In genomic region chr7:6590645-6591110, GRCh38 we compare ENCODE assay signal across 9 cellular contexts. TPM values are rescaled to one million over a fixed set of nuclear protein-coding genes. Genes with fewer than 3 reads are reported as not detected.
DNase-seq lines count a peak whose midpoint lies in the region; ATAC-seq and TF ChIP-seq lines count a peak whose summit lies in the region.
"Had no signal": no experiment of that assay in that cellular context is flagged by ENCODE, and none has a peak within 500 bp of the region (broad histone marks: within the 10 kb centered on the region; RNA-seq: fewer than 3 reads in every experiment).

No MANE protein-coding gene starts in this region.

- CTCF ChIA-PET in RWPE1 (lab: Yijun Ruan, JAX) = interaction anchor here (0.5 to 1.7 kb wide), 5 partner anchors 10 to 1170 kb away, joined by 3 to 12 read pairs (median 6); partner anchors contain the start of gene ZDHHC4

- H3K4me1 ChIP-seq in esophagus (ENCODE audit: control insufficient read depth in 2 of 2, insufficient read depth in 2 of 2, low read length in 1 of 2) (peaks cover 0 to 4% of the 10 kb centered on the region in 2 donors), ovary (ENCODE audit: insufficient read depth) (no peaks in the 10 kb centered on the region)

- TF ChIP-seq CTCF in CD14-positive monocyte (IDR thresholded peaks at IDR 0.05) = no peak
- no peak for TF ChIP-seq CTCF in RWPE1 (conservative IDR thresholded peaks at IDR 0.05; ENCODE audit: low read depth)
- TF ChIP-seq CTCF in ovary (IDR thresholded peaks at IDR 0.05) = no peak

- POLR2A ChIA-PET in RWPE1 (lab: Yijun Ruan, JAX; ENCODE audit: low non-redundant PET) = interaction anchor here (1.0 kb wide), 1 partner anchor 9 kb away, joined by 4 read pairs; no protein-coding TSS in a partner anchor

- H3K27ac ChIP-seq in RWPE1 (peak overlapping the region; percentile 84), esophagus (ENCODE audit: low read depth in 2 of 2, low read length in 1 of 2) (peak overlapping the region; percentile 89 to 94), ovary (peak overlapping the region; percentile 68 to 70)

- H3K4me3 ChIP-seq in esophagus (ENCODE audit: low read depth in 1 of 2, low read length in 2 of 2) (peak overlapping the region; percentile 82 to 89), ovary (peak overlapping the region; percentile 80)

- peaks cover 15% of the 10 kb centered on the region for H3K4me1 Mint-ChIP-seq in CD14-positive monocyte

- H3K36me3 ChIP-seq in esophagus (ENCODE audit: control insufficient read depth in 2 of 2, insufficient read depth in 2 of 2, low read length in 1 of 2) (peaks cover 0 to 19% of the 10 kb centered on the region in 2 donors), ovary (no peaks in the 10 kb centered on the region)

- 6 to 8% methylated on average over 10 of the region's 10 CpGs for WGBS in esophagus, 2 donors
- WGBS in ovary, 3 donors = 5 to 6% (median 5%) methylated on average over 10 of the region's 10 CpGs

- no peaks in the 10 kb centered on the region for H3K27me3 Mint-ChIP-seq in CD14-positive monocyte (ENCODE audit: low read depth in 3 of 3)

- H3K27ac Mint-ChIP-seq in CD14-positive monocyte = peak overlapping the region; percentile 44 to 88 (median 80)

- no peaks in the 10 kb centered on the region for H3K9me3 Mint-ChIP-seq in CD14-positive monocyte

- TF ChIP-seq POLR2A in ovary (IDR thresholded peaks at IDR 0.05) = no peak

- no peaks in the 10 kb centered on the region for H3K9me3 ChIP-seq in esophagus (ENCODE audit: control insufficient read depth in 2 of 2, insufficient read depth in 1 of 2, low read depth in 1 of 2, low read length in 1 of 2)
- H3K9me3 ChIP-seq in ovary = no peaks in the 10 kb centered on the region

- peak overlapping the region; percentile 79 to 88 for H3K4me3 Mint-ChIP-seq in CD14-positive monocyte

- no peak for TF ChIP-seq EP300 in ovary (IDR thresholded peaks at IDR 0.05)

- peak; percentile 29 for ATAC-seq in GM21619 (IDR thresholded peaks at IDR 0.05; ENCODE audit: unreplicated experiment)
- no peak for ATAC-seq in HG03565 (IDR thresholded peaks at IDR 0.05; ENCODE audit: unreplicated experiment)
- no peak for ATAC-seq in GM21360 (IDR thresholded peaks at IDR 0.05; ENCODE audit: unreplicated experiment)

- peaks cover 51 to 73% of the 10 kb centered on the region in 2 donors for H3K36me3 Mint-ChIP-seq in CD14-positive monocyte

- DNase-seq in CD14-positive monocyte (ENCODE audit: low spot score) (no peak), RWPE1 (ENCODE audit: low spot score) (no peak), ovary (no peak), EL (no peak)

- intact Hi-C loops in CD14-positive monocyte (cut with micrococcal nuclease) = loop anchor here (5.0 to 10.0 kb wide), 2 partner anchors 114 to 137 kb away; partner anchors contain the start of gene ZNF12 (in 1 of the 2)
- intact Hi-C loops in ovary (cut with DNase I) = no loop called here

- H3K27me3 ChIP-seq in esophagus (ENCODE audit: control insufficient read depth in 1 of 2, insufficient read depth in 2 of 2, low read length in 2 of 2) = no peaks in the 10 kb centered on the region
- no peaks in the 10 kb centered on the region for H3K27me3 ChIP-seq in ovary

RNA-seq across cellular contexts. Expression of gene INTS15, which starts 0.9 kb away (rescaled TPM):
- polyA plus RNA-seq in CD14-positive monocyte (10 to 100 TPM; 16.9 to 17.2 TPM), esophagus (10 to 100 TPM in 1 of 2 donors, 1 to 10 TPM in 1; 8.9 to 11.8 TPM), ovary (10 to 100 TPM; 20.9 to 24.8 TPM)
- total RNA-seq in ovary = 10 to 100 TPM; 20.3 to 35.0 (median 30.4) TPM

RNA-seq across cellular contexts. Expression of gene ZDHHC4, which starts 13.4 kb away (rescaled TPM):
- polyA plus RNA-seq in CD14-positive monocyte = 10 to 100 TPM; 52.9 to 55.6 TPM
- 10 to 100 TPM; 13.6 to 26.1 TPM for polyA plus RNA-seq in esophagus
- total RNA-seq in ovary = 10 to 100 TPM; 35.9 to 57.9 (median 47.8) TPM
- polyA plus RNA-seq in ovary = 10 to 100 TPM; 42.4 to 92.0 TPM

RNA-seq across cellular contexts. Expression of gene ZNF853, which starts 24.7 kb away (rescaled TPM):
- not detected for polyA plus RNA-seq in CD14-positive monocyte
- 1 to 10 TPM in 1 of 2 donors, under 1 TPM in 1; 0.35 to 1.2 TPM for polyA plus RNA-seq in esophagus
- total RNA-seq in ovary = 10 to 100 TPM; 16.5 to 25.9 (median 22.2) TPM
- polyA plus RNA-seq in ovary = 10 to 100 TPM in 1 of 2 donors, 1 to 10 TPM in 1; 9.1 to 14.5 TPM

RNA-seq across cellular contexts. Expression of gene GRID2IP, which starts 39.4 kb away (rescaled TPM):
- polyA plus RNA-seq in CD14-positive monocyte (not detected), esophagus (under 1 TPM; 0.39 to 0.44 TPM), ovary (under 1 TPM; 0.07 to 0.15 TPM)
- total RNA-seq in ovary = under 1 TPM in 6 of 7 donors, not detected in 1; 0.34 to 0.51 (median 0.40) TPM
- total RNA-seq: NCI-H460 had no signal

RNA-seq across cellular contexts. Expression of gene ZNF316, which starts 46.4 kb away (rescaled TPM):
- polyA plus RNA-seq in CD14-positive monocyte = 1 to 10 TPM in 1 of 2 donors, under 1 TPM in 1; 0.66 to 1.2 TPM
- 10 to 100 TPM; 11.9 to 21.1 TPM for polyA plus RNA-seq in esophagus
- 10 to 100 TPM; 14.5 to 36.4 (median 28.4) TPM for total RNA-seq in ovary
- 10 to 100 TPM; 11.5 to 17.6 TPM for polyA plus RNA-seq in ovary

Comparison
In these comparisons a context has a peak if more than half of its experiments do, and no peak if none do; other contexts are left out.
1. RNA of gene ZNF853, which starts 24.7 kb away (polyA plus RNA-seq): 9.1 to 14.5 TPM in ovary; 0.35 to 1.2 TPM in esophagus and not detected in CD14-positive monocyte; every median in the first group is over 4 times any median in the second.
2. intact Hi-C loops: an anchor here in CD14-positive monocyte (5.0 to 10.0 kb wide); none called in ovary.
3. Peak in every context shown above with its lines, with median percentiles within 50 percentile points of each other: H3K27ac ChIP-seq.